In the genomic region with DNA sequence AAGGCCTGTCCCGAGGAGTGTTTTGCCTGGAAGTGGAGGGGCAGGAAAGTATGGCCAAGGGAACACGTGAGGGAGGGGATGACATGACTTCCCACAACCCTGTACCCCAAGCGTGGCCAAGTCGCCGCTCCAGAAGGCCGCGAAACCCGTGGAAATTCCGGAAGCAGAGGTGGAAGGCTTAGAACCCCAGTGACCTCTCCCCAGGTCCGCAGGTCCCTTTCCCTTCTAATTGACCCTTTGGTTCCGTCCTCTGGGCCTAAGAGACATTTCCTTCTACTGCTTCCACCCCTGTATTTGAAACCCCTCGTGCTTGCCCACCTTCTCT, we compare ENCODE assay signal across 8 cellular contexts. TPM values are rescaled to one million over a fixed set of nuclear protein-coding genes. Genes with fewer than 3 reads are reported as not detected.
DNase-seq lines count a peak whose midpoint lies in the region; ATAC-seq lines count a peak whose summit lies in the region.

No MANE protein-coding gene starts in this region.

- H3K36me3 ChIP-seq in HUES6 (ENCODE audit: control insufficient read depth, insufficient read depth, low read length): 0 out of 2 replicates have a peak, but pooled peaks cover 3% of the 10 kb centered on the region

- H3K36me3 Mint-ChIP-seq in activated naive CD8-positive, alpha-beta T cell treated with anti-CD3 and anti-CD28 coated beads, Interleukin-2, amount 10 ng/mL, durations not matched to agents 7 days and 5 days: peaks cover 8% of the 10 kb centered on the region
- peaks cover 3 to 4% (median 3%) of the 10 kb centered on the region in 3 donors for H3K36me3 Mint-ChIP-seq in immature natural killer cell

- H3K9me3 Mint-ChIP-seq in activated naive CD8-positive, alpha-beta T cell treated with anti-CD3 and anti-CD28 coated beads, Interleukin-2, amount 10 ng/mL, durations not matched to agents 7 days and 5 days: peaks cover 6% of the 10 kb centered on the region
- H3K9me3 Mint-ChIP-seq in immature natural killer cell: peaks cover 0 to 4% (median 2%) of the 10 kb centered on the region in 6 donors
- peaks cover 0 to 10% of the 10 kb centered on the region in 2 donors for H3K9me3 Mint-ChIP-seq in stimulated activated naive CD8-positive, alpha-beta T cell treated with anti-CD3 and anti-CD28 coated beads, Interleukin-15, amount 100 ng/mL, for 72 hours

- H3K4me3 ChIP-seq in HUES6 (ENCODE audit: low read depth, low read length): peak overlapping the region; percentile 83

- peak overlapping the region; percentile 67 for H3K27ac Mint-ChIP-seq in activated naive CD8-positive, alpha-beta T cell treated with anti-CD3 and anti-CD28 coated beads, Interleukin-2, amount 10 ng/mL, durations not matched to agents 7 days and 5 days
- H3K27ac Mint-ChIP-seq in immature natural killer cell: peak overlapping the region; percentile 69 to 87 (median 78)
- peak overlapping the region; percentile 8 to 73 for H3K27ac Mint-ChIP-seq in stimulated activated naive CD8-positive, alpha-beta T cell treated with anti-CD3 and anti-CD28 coated beads, Interleukin-15, amount 100 ng/mL, for 72 hours

- peak overlapping the region; percentile 96; the same call in 1 of the 2 replicates for H3K27ac ChIP-seq in HUES6 (ENCODE audit: low read depth, low read length)

- H3K9ac ChIP-seq in HUES6 (ENCODE audit: low read length): peak overlapping the region; percentile 94

- POLR2A ChIA-PET in activated naive CD8-positive, alpha-beta T cell treated with anti-CD3 and anti-CD28 coated beads, Interleukin-2, amount 10 ng/mL, durations not matched to agents 7 days and 5 days (lab: Charles Lee): interaction anchor here (0.5 to 3.0 kb wide), 10 partner anchors 11 to 528 kb away, joined by 3 to 36 read pairs (median 4); a partner anchor contains a TSS

- no peaks in the 10 kb centered on the region for H3K27me3 ChIP-seq in HUES6 (ENCODE audit: control insufficient read depth, insufficient read depth, low read length)

- no peak for DNase-seq in activated naive CD8-positive, alpha-beta T cell treated with anti-CD3 and anti-CD28 coated beads, Interleukin-2, amount 10 ng/mL, durations not matched to agents 7 days and 5 days
- DNase-seq in immature natural killer cell (no peak), NCI-H1105 treated with DMSO at 0.1 percent for 48 hours (lab: John Stamatoyannopoulos, UW) (no peak), HUDEP-2 (lab: John Stamatoyannopoulos, UW; ENCODE audit: unreplicated experiment in 76 of 76) (no peak), GDM1 (lab: John Stamatoyannopoulos, UW) (no peak)
- DNase-seq in stimulated activated naive CD8-positive, alpha-beta T cell treated with anti-CD3 and anti-CD28 coated beads, Interleukin-15, amount 100 ng/mL, for 72 hours: no peak
- no peak for DNase-seq in stimulated activated naive CD4-positive, alpha-beta T cell (lab: John Stamatoyannopoulos, UW)

- H3K4me1 Mint-ChIP-seq in activated naive CD8-positive, alpha-beta T cell treated with anti-CD3 and anti-CD28 coated beads, Interleukin-2, amount 10 ng/mL, durations not matched to agents 7 days and 5 days: peaks cover 14% of the 10 kb centered on the region
- H3K4me1 Mint-ChIP-seq in immature natural killer cell: peaks cover 0 to 6% of the 10 kb centered on the region in 2 donors
- peaks cover 31% of the 10 kb centered on the region for H3K4me1 Mint-ChIP-seq in stimulated activated naive CD8-positive, alpha-beta T cell treated with anti-CD3 and anti-CD28 coated beads, Interleukin-15, amount 100 ng/mL, for 72 hours

- ATAC-seq in activated naive CD8-positive, alpha-beta T cell treated with anti-CD3 and anti-CD28 coated beads, Interleukin-2, amount 10 ng/mL, durations not matched to agents 7 days and 5 days (ENCODE audit: low read depth): no peak
- ATAC-seq in stimulated activated naive CD8-positive, alpha-beta T cell treated with anti-CD3 and anti-CD28 coated beads, Interleukin-15, amount 100 ng/mL, for 72 hours: no peak

- peak overlapping the region; percentile 59 for H3K4me3 Mint-ChIP-seq in activated naive CD8-positive, alpha-beta T cell treated with anti-CD3 and anti-CD28 coated beads, Interleukin-2, amount 10 ng/mL, durations not matched to agents 7 days and 5 days
- peak overlapping the region; percentile 61 to 86 (median 80) for H3K4me3 Mint-ChIP-seq in immature natural killer cell
- H3K4me3 Mint-ChIP-seq in stimulated activated naive CD8-positive, alpha-beta T cell treated with anti-CD3 and anti-CD28 coated beads, Interleukin-15, amount 100 ng/mL, for 72 hours: peak overlapping the region in 1 of 2 donors; percentile 75

- peaks cover 10% of the 10 kb centered on the region for H3K9me3 ChIP-seq in HUES6 (ENCODE audit: control insufficient read depth, insufficient read depth, low read depth, low read length)

- H3K27me3 Mint-ChIP-seq in activated naive CD8-positive, alpha-beta T cell treated with anti-CD3 and anti-CD28 coated beads, Interleukin-2, amount 10 ng/mL, durations not matched to agents 7 days and 5 days: no peaks in the 10 kb centered on the region
- H3K27me3 Mint-ChIP-seq in immature natural killer cell (ENCODE audit: low read depth in 3 of 3): peaks cover 2 to 8% (median 5%) of the 10 kb centered on the region in 3 donors
- H3K27me3 Mint-ChIP-seq in stimulated activated naive CD8-positive, alpha-beta T cell treated with anti-CD3 and anti-CD28 coated beads, Interleukin-15, amount 100 ng/mL, for 72 hours: no peaks in the 10 kb centered on the region

- peaks cover 17% of the 10 kb centered on the region for H3K4me1 ChIP-seq in HUES6 (ENCODE audit: control insufficient read depth, insufficient read depth, low read length)

RNA-seq across cellular contexts. Expression of a gene that starts 0.5 kb away (rescaled TPM):
- 10 to 100 TPM; 56.3 to 59.2 TPM for total RNA-seq in activated naive CD8-positive, alpha-beta T cell treated with anti-CD3 and anti-CD28 coated beads, Interleukin-2, amount 10 ng/mL, durations not matched to agents 7 days and 5 days
- 10 to 100 TPM; 45.6 to 61.9 (median 56.1) TPM for polyA plus RNA-seq in immature natural killer cell

RNA-seq across cellular contexts. Expression of a gene that starts 39.8 kb away (rescaled TPM):
- total RNA-seq in activated naive CD8-positive, alpha-beta T cell treated with anti-CD3 and anti-CD28 coated beads, Interleukin-2, amount 10 ng/mL, durations not matched to agents 7 days and 5 days: 10 to 100 TPM; 14.3 to 16.3 TPM
- polyA plus RNA-seq in immature natural killer cell: 10 to 100 TPM; 17.2 to 20.2 (median 17.9) TPM

RNA-seq across cellular contexts. Expression of a gene that starts 56.2 kb away (rescaled TPM):
- total RNA-seq in activated naive CD8-positive, alpha-beta T cell treated with anti-CD3 and anti-CD28 coated beads, Interleukin-2, amount 10 ng/mL, durations not matched to agents 7 days and 5 days: 10 to 100 TPM; 28.5 to 35.4 TPM
- 10 to 100 TPM; 48.1 to 56.5 (median 48.7) TPM for polyA plus RNA-seq in immature natural killer cell
